In the genomic region with DNA sequence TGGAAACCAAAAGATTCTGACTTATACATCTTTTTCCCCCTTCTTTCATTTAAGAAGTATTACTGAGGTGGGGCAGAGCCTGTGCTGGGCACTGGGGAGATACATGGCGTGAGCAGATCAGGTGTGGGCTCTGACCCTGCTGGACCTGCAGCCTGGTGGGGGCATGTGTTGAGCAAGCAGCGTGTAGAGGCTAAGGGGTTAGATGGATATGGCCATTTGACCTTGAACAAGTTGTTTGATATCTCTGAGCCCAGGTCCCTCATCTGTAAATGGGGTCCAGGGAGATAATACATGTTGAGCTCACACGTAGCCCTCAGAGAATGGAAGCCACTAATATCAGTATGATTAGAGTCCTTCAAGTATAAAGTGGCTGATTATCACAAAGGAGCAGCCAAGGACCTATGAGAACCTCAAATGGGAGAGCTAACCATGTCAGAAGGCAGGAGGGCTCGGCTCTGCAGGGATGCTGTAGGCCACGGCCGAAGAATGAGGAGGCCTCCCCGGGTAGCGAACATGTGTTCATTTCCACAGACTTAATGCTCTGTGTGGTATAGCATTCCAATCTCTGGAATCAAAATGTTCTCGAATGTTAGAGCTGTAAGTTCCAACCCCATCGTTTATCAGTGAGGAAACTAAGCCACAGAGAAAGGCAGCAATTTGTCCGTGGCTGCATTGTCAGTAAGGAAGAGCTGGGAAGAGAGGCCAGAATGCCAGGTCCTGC, we compare ENCODE assay signal across 21 cellular contexts. TPM values are rescaled to one million over a fixed set of nuclear protein-coding genes. Genes with fewer than 3 reads are reported as not detected.
DNase-seq lines count a peak whose midpoint lies in the region; ATAC-seq and TF ChIP-seq lines count a peak whose summit lies in the region.
"Had no signal": no experiment of that assay in that cellular context is flagged by ENCODE, and none has a peak within 500 bp of the region (broad histone marks: within the 10 kb centered on the region; RNA-seq: fewer than 3 reads in every experiment).

No MANE protein-coding gene starts in this region.

- ATAC-seq in HG02642 (IDR thresholded peaks at IDR 0.05; ENCODE audit: poor library complexity, unreplicated experiment): no peak
- no peak for ATAC-seq in HG03025 (IDR thresholded peaks at IDR 0.05; ENCODE audit: low FRiP score, unreplicated experiment)
- ATAC-seq: CD8-positive, alpha-beta T cell; GM23338 had no signal

- H3K4me3 ChIP-seq in adrenal gland (no peak overlapping the region), choroid plexus epithelial cell (ENCODE audit: low read depth, low read length) (no peak overlapping the region), ovary (no peak overlapping the region)
- H3K4me3 ChIP-seq: BLaER1 treated with 17β-estradiol and CSF1 and Interleukin-3, amounts not matched to agents 10 nM and 100 nM; GM23338; MG63 had no signal

- peak; percentile 15 for DNase-seq in activated CD8-positive, alpha-beta memory T cell treated with anti-CD3 and anti-CD28 coated beads for 24 hours
- no peak for DNase-seq in activated CD8-positive, alpha-beta memory T cell treated with anti-CD3 and anti-CD28 coated beads, Interleukin-2, amount 50 U/mL, for 48 hours
- DNase-seq in adrenal gland (peak in 4 of 7 donors; percentile 0 to 30 (median 7)), choroid plexus epithelial cell (ENCODE audit: low read depth) (peak; percentile 57), ovary (peak in 3 of 5 donors; percentile 5 to 13 (median 9))
- no peak for DNase-seq in activated CD4-positive, alpha-beta T cell treated with anti-CD3 and anti-CD28 coated beads, Interleukin-2, amount 50 U/mL, for 4 hours
- DNase-seq: ACHN, HCEC 1CT, Kasumi-1, MG63, NCI-H1417, NCI-H1694 treated with DMSO at 0.1 percent for 48 hours, NCI-H446, NCI-H526 treated with DMSO at 0.1 percent for 48 hours, Right ventricle myocardium superior had no signal

- H3K27ac ChIP-seq in adrenal gland (no peak overlapping the region), ovary (no peak overlapping the region)
- H3K27ac ChIP-seq: 22Rv1; BLaER1 treated with 17β-estradiol and CSF1 and Interleukin-3, amounts not matched to agents 10 nM and 100 nM had no signal

- TF ChIP-seq POLR2A in adrenal gland (IDR thresholded peaks at IDR 0.05) (no peak), ovary (IDR thresholded peaks at IDR 0.05) (no peak)

- 94 to 97% (median 95%) methylated on average over 11 of the region's 11 CpGs for WGBS in adrenal gland, 4 donors
- WGBS in ovary, 3 donors: 89 to 92% (median 92%) methylated on average over 11 of the region's 11 CpGs

- H3K27me3 ChIP-seq in adrenal gland (no peaks in the 10 kb centered on the region), ovary (no peaks in the 10 kb centered on the region)
- H3K27me3 ChIP-seq: MG63 had no signal

- H3K36me3 ChIP-seq in adrenal gland (replicated peaks in 1 of 2) (no peaks in the 10 kb centered on the region), ovary (no peaks in the 10 kb centered on the region)
- H3K36me3 ChIP-seq: BLaER1 treated with 17β-estradiol and CSF1 and Interleukin-3, amounts not matched to agents 10 nM and 100 nM; MG63 had no signal

- TF ChIP-seq CTCF in adrenal gland (IDR thresholded peaks at IDR 0.05) (no peak), choroid plexus epithelial cell (conservative IDR thresholded peaks at IDR 0.05; ENCODE audit: low read depth, low read length) (no peak), ovary (IDR thresholded peaks at IDR 0.05) (no peak)

- H3K9me3 ChIP-seq in adrenal gland (replicated peaks in 1 of 3): no peaks in the 10 kb centered on the region
- no peaks in the 10 kb centered on the region for H3K9me3 ChIP-seq in ovary
- H3K9me3 ChIP-seq: BLaER1 treated with 17β-estradiol and CSF1 and Interleukin-3, amounts not matched to agents 10 nM and 100 nM; MG63 had no signal

- peaks cover 0 to 5% of the 10 kb centered on the region in 2 donors for H3K4me1 ChIP-seq in adrenal gland (replicated peaks in 1 of 2)
- H3K4me1 ChIP-seq in ovary (ENCODE audit: insufficient read depth): peaks cover 13% of the 10 kb centered on the region

- no peak for TF ChIP-seq EP300 in ovary (IDR thresholded peaks at IDR 0.05)

- intact Hi-C loops in adrenal gland (cut with DNase I): no loop called here
- intact Hi-C loops in ovary (cut with DNase I): loop anchor here in 1 of 4 donors (5.0 kb wide), 1 partner anchor 45 kb away; no protein-coding TSS in a partner anchor

RNA-seq across cellular contexts. Expression of gene ANGPTL2, which starts 15.4 kb away (rescaled TPM):
- total RNA-seq in adrenal gland (10 to 100 TPM in 7 of 8 donors, 1 to 10 TPM in 1; 9.7 to 32.6 (median 13.4) TPM), ovary (100 to 1,000 TPM in 1 of 7 donors, 10 to 100 TPM in 5, 1 to 10 TPM in 1; 9.8 to 108 (median 64.1) TPM)
- polyA plus RNA-seq in adrenal gland (10 to 100 TPM in 1 of 3 donors, 1 to 10 TPM in 2; 5.6 to 10.3 (median 8.4) TPM), ovary (100 to 1,000 TPM in 1 of 2 donors, 10 to 100 TPM in 1; 27.5 to 114 TPM)
- total RNA-seq: CD8-positive, alpha-beta T cell had no signal

Comparison
In these comparisons a context has a peak if more than half of its experiments do, and no peak if none do; other contexts are left out.
1. DNase-seq: peak in activated CD8-positive, alpha-beta memory T cell treated with anti-CD3 and anti-CD28 coated beads for 24 hours (single experiment), adrenal gland (4 of 7), choroid plexus epithelial cell (single experiment) and ovary (3 of 5); none in activated CD8-positive, alpha-beta memory T cell treated with anti-CD3 and anti-CD28 coated beads, Interleukin-2, amount 50 U/mL, for 48 hours (single experiment) and activated CD4-positive, alpha-beta T cell treated with anti-CD3 and anti-CD28 coated beads, Interleukin-2, amount 50 U/mL, for 4 hours (0 of 2).